ENCODE assay signal across 19 cellular contexts in the genomic region with DNA sequence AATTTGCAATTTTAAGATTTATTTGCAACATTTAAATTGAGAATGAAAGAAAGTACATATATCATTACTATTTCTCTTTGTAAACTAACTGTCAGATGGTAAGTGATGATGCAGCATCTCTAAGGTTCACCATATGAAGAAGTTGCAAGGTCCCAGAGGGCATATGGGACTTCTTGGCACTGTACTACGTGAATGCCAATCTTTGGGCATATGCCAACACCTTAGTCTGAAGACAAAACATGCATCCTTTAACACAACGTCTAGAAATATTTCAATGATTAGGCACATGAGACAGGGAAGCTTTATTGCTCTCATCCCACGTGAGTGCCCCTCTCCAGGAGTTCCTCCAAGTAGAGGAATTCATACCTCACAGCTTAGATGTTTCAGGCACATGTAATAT.
DNase-seq lines count a peak whose midpoint lies in the region; ATAC-seq, FAIRE-seq and TF ChIP-seq lines count a peak whose summit lies in the region.
"Had no signal": no experiment of that assay in that cellular context is flagged by ENCODE, and none has a peak within 500 bp of the region (broad histone marks: within the 10 kb centered on the region; RNA-seq: fewer than 3 reads in every experiment).

No MANE protein-coding gene starts in this region.

- H3K14ac ChIP-seq in IMR-90 (replicated peaks; ENCODE audit: low read depth, low read length): no peak overlapping the region

- dilution Hi-C loops in IMR-90 (cut with HindIII; ENCODE audit: low sequenced_read_pairs, unreplicated experiment): no loop called here

- TF ChIP-seq POLR2A in IMR-90 (IDR thresholded peaks at IDR 0.05; ENCODE audit: low read depth, low read length): no peak
- TF ChIP-seq POLR2A in HepG2 (IDR thresholded peaks at IDR 0.05; ENCODE audit: insufficient read depth in 1 of 2, low read depth in 2 of 2, low read length in 2 of 2): no peak

- H2AFZ ChIP-seq in IMR-90 (replicated peaks; ENCODE audit: low read length, poor library complexity) (no peak overlapping the region), HepG2 (ENCODE audit: low read length) (no peak overlapping the region)

- POLR2A ChIA-PET in IMR-90 (lab: Charles Lee; ENCODE audit: unreplicated experiment): no interaction called here
- POLR2A ChIA-PET in HepG2 (lab: Yijun Ruan, JAX): interaction anchor here (3.7 kb wide), 1 partner anchor 66 kb away, joined by 33 read pairs; a partner anchor contains a TSS

- H3K9me3 ChIP-seq in IMR-90 (ENCODE audit: control insufficient read depth, insufficient read depth, low read length) (no peaks in the 10 kb centered on the region), RWPE2 (ENCODE audit: severe bottlenecking) (no peaks in the 10 kb centered on the region), HepG2 (ENCODE audit: low read length) (peaks cover 2% of the 10 kb centered on the region; the same call in 1 of the 2 replicates)
- H3K9me3 ChIP-seq: HAP-1 had no signal

- H2BK20ac ChIP-seq in IMR-90 (ENCODE audit: low read depth, low read length): no peak overlapping the region

- CTCF ChIA-PET in IMR-90 (lab: Yijun Ruan, JAX) (no interaction called here), HepG2 (lab: Yijun Ruan, JAX; ENCODE audit: low intra/inter-chr PET ratio, low total read pairs) (no interaction called here)

- no peak for DNase-seq in IMR-90
- no peak for DNase-seq in RWPE2 (ENCODE audit: low spot score)
- DNase-seq in fibroblast of mammary gland (ENCODE audit: low read depth): peak; percentile 1
- no peak for DNase-seq in occipital lobe (lab: John Stamatoyannopoulos, UW)
- DNase-seq in NCI-H146 treated with DMSO at 0.1 percent for 48 hours (lab: John Stamatoyannopoulos, UW; ENCODE audit: unreplicated experiment): no peak
- no peak for DNase-seq in HepG2 (ENCODE audit: low spot score)
- DNase-seq in NCI-H345 (lab: John Stamatoyannopoulos, UW): no peak
- DNase-seq: Caco-2; CD4-positive, CD25-positive, alpha-beta regulatory T cell; NCI-H1417 treated with DMSO at 0.1 percent for 48 hours; NCI-H2081; NCI-H446 treated with DMSO at 0.1 percent for 48 hours; NCI-H774; PC-3; Right ventricle myocardium superior; T-helper 17 cell had no signal

- H3K79me1 ChIP-seq in IMR-90 (ENCODE audit: low read depth in 1 of 2, low read length in 2 of 2): peaks cover 10 to 12% of the 10 kb centered on the region in 2 experiments

- no peak for FAIRE-seq in HepG2 (lab: Jason Lieb, UNC)
- FAIRE-seq: HTR-8/SVneo had no signal

- H3K4me2 ChIP-seq in IMR-90 (ENCODE audit: low read depth, low read length) (no peak overlapping the region), HepG2 (ENCODE audit: low read depth, low read length) (no peak overlapping the region)

- no peak for TF ChIP-seq CTCF in IMR-90 (conservative IDR thresholded peaks at IDR 0.05; ENCODE audit: low read depth, low read length)
- no peak for TF ChIP-seq CTCF in RWPE2 (IDR thresholded peaks at IDR 0.05; ENCODE audit: poor library complexity, severe bottlenecking)
- TF ChIP-seq CTCF in fibroblast of mammary gland (conservative IDR thresholded peaks at IDR 0.05; ENCODE audit: control insufficient read depth, insufficient read depth, low read depth, low read length): no peak
- TF ChIP-seq CTCF in HepG2 (CRISPR knock-in tag; IDR thresholded peaks at IDR 0.05): no peak

- no peak overlapping the region for H3K23ac ChIP-seq in IMR-90 (ENCODE audit: low read depth, low read length)

- H2AK5ac ChIP-seq in IMR-90 (ENCODE audit: low read depth, low read length): no peak overlapping the region

- no peak overlapping the region for H2BK5ac ChIP-seq in IMR-90 (ENCODE audit: low read depth, low read length, poor library complexity, severe bottlenecking)

- H3K27ac ChIP-seq in IMR-90 (ENCODE audit: insufficient read depth, low read length) (no peak overlapping the region), RWPE2 (ENCODE audit: poor library complexity, severe bottlenecking) (no peak overlapping the region), HepG2 (ENCODE audit: extremely low read length, insufficient read depth, low read length) (no peak overlapping the region)
- H3K27ac ChIP-seq: HL-60 had no signal

- H3K4me1 ChIP-seq in IMR-90 (ENCODE audit: control insufficient read depth, insufficient read depth, low read length) (no peaks in the 10 kb centered on the region), RWPE2 (ENCODE audit: insufficient read depth, poor library complexity, severe bottlenecking) (no peaks in the 10 kb centered on the region), HepG2 (ENCODE audit: insufficient read depth, low read length) (peaks cover 57% of the 10 kb centered on the region)
- H3K4me1 ChIP-seq: HAP-1 had no signal

- WGBS in IMR-90 (ENCODE audit: extremely low coverage in 2 of 2, insufficient read length in 1 of 2), 2 experiments: no CpG with 5 or more reads among the region's 3 CpGs
- WGBS in HepG2 (ENCODE audit: low lambda C conversion rate): 86% methylated on average over 3 of the region's 3 CpGs

- no peaks in the 10 kb centered on the region for H4K20me1 ChIP-seq in IMR-90 (ENCODE audit: insufficient read depth, low read length)
- H4K20me1 ChIP-seq in HepG2 (ENCODE audit: insufficient read depth, low read length): no peaks in the 10 kb centered on the region

- no peak overlapping the region for H3K18ac ChIP-seq in IMR-90 (ENCODE audit: low read depth, low read length)

- in situ Hi-C loops in IMR-90 (cut with MboI; ENCODE audit: low sequenced_read_pairs) (no loop called here), HepG2 (cut with HindIII; ENCODE audit: extremely low pct_ligation_motif_present, low pct_unique_long_range_greater_than_20kb) (no loop called here)

- H3K9ac ChIP-seq in IMR-90 (ENCODE audit: low read depth, low read length): no peak overlapping the region
- no peak overlapping the region for H3K9ac ChIP-seq in HepG2 (ENCODE audit: insufficient read depth, low read depth, low read length)

- no peak for ATAC-seq in IMR-90 (ENCODE audit: low read depth)
- ATAC-seq in RWPE2 (ENCODE audit: low read depth): 0 out of 3 replicates have a peak, but pooled peaks have one; percentile 27
- ATAC-seq in HepG2: no peak
- ATAC-seq: PC-3, T-helper 17 cell had no signal

- peaks cover 6% of the 10 kb centered on the region for H3K9me1 ChIP-seq in IMR-90 (ENCODE audit: insufficient read depth, low read length)

- no peak overlapping the region for H3K4ac ChIP-seq in IMR-90 (ENCODE audit: low read depth, low read length)

- H4K91ac ChIP-seq in IMR-90 (ENCODE audit: insufficient read depth, low read depth, low read length): no peak overlapping the region

- TF ChIP-seq EP300 in HepG2 (IDR thresholded peaks at IDR 0.05; ENCODE audit: low read depth in 2 of 2, low read length in 2 of 2): no peak
- no peak for TF ChIP-seq EP300 in HepG2 (CRISPR knock-in tag; IDR thresholded peaks at IDR 0.05; ENCODE audit: borderline replicate concordance)

- peak overlapping the region; percentile 42 for H2AK9ac ChIP-seq in IMR-90 (replicated peaks; ENCODE audit: low read depth, low read length, poor library complexity)

- H3K27me3 ChIP-seq in IMR-90 (ENCODE audit: control insufficient read depth, insufficient read depth, low read length) (no peaks in the 10 kb centered on the region), RWPE2 (ENCODE audit: insufficient read depth, poor library complexity, severe bottlenecking) (no peaks in the 10 kb centered on the region), HepG2 (ENCODE audit: control insufficient read depth in 1 of 2, insufficient read depth in 2 of 2, low read length in 2 of 2) (no peaks in the 10 kb centered on the region)

- no TSS peak for BruUV-seq in IMR-90 (replicated peaks; lab: Mats Ljungman, UMichigan)
- no TSS peak for BruUV-seq in HepG2 (replicated peaks; lab: Mats Ljungman, UMichigan)

- no peak for TF ChIP-seq RAD21 in IMR-90 (IDR thresholded peaks at IDR 0.05; ENCODE audit: low read length)
- no peak for TF ChIP-seq RAD21 in HepG2 (CRISPR knock-in tag; IDR thresholded peaks at IDR 0.05)

- H3K56ac ChIP-seq in IMR-90 (ENCODE audit: extremely low read depth, insufficient read depth, low read length): no peak overlapping the region

- H3K4me3 ChIP-seq in IMR-90 (ENCODE audit: insufficient read depth, low read depth, low read length): no peak overlapping the region
- no peak overlapping the region for H3K4me3 ChIP-seq in RWPE2 (ENCODE audit: severe bottlenecking)
- no peak overlapping the region for H3K4me3 ChIP-seq in fibroblast of mammary gland (ENCODE audit: control insufficient read depth, low read depth, low read length)
- H3K4me3 ChIP-seq in HepG2 (replicated peaks in 1 of 3; ENCODE audit: insufficient read depth in 1 of 3, low read depth in 2 of 3, low read length in 3 of 3): no peak overlapping the region
- H3K4me3 ChIP-seq: HAP-1 had no signal

- no peak overlapping the region for H4K5ac ChIP-seq in IMR-90 (ENCODE audit: low read depth, low read length)

- no peaks in the 10 kb centered on the region; the same call in 1 of the 2 replicates for H3K36me3 ChIP-seq in IMR-90 (ENCODE audit: control insufficient read depth, insufficient read depth, low read length)
- no peaks in the 10 kb centered on the region for H3K36me3 ChIP-seq in RWPE2 (ENCODE audit: low read depth)
- H3K36me3 ChIP-seq in HepG2 (replicated peaks in 1 of 2; ENCODE audit: control insufficient read depth in 1 of 2, insufficient read depth in 2 of 2, low read length in 2 of 2): peaks cover 0 to 1% of the 10 kb centered on the region in 2 experiments; a peak in 1 of 5 replicates
- H3K36me3 ChIP-seq: HAP-1 had no signal

- no peak overlapping the region for H2BK120ac ChIP-seq in IMR-90 (ENCODE audit: low read depth, low read length)

- no peak overlapping the region for H2BK15ac ChIP-seq in IMR-90 (ENCODE audit: low read depth, low read length)

- no peak overlapping the region for H4K8ac ChIP-seq in IMR-90 (ENCODE audit: low read depth in 2 of 2, low read length in 2 of 2)

- intact Hi-C loops in IMR-90 (cut with micrococcal nuclease): no loop called here
- intact Hi-C loops in HepG2 (cut with micrococcal nuclease; ENCODE audit: unreplicated experiment): no loop called here

- peaks cover 41% of the 10 kb centered on the region for H3K79me2 ChIP-seq in HepG2 (ENCODE audit: insufficient read depth, low read length)

TF ChIP-seq in IMR-90, 13 proteins besides CTCF, POLR2A, EP300 and RAD21:
- no peak for TF ChIP-seq MXI1 (IDR thresholded peaks at IDR 0.05; ENCODE audit: borderline replicate concordance, low read depth, low read length)

TF ChIP-seq in HepG2, 621 proteins besides CTCF, POLR2A, EP300 and RAD21 (continues in another document):
- TF ChIP-seq ZNF253 (CRISPR knock-in tag; IDR thresholded peaks at IDR 0.05; ENCODE audit: borderline replicate concordance) (no peak), ZNF160 (CRISPR knock-in tag; IDR thresholded peaks at IDR 0.05) (no peak)
- TF ChIP-seq, protein P1, sequence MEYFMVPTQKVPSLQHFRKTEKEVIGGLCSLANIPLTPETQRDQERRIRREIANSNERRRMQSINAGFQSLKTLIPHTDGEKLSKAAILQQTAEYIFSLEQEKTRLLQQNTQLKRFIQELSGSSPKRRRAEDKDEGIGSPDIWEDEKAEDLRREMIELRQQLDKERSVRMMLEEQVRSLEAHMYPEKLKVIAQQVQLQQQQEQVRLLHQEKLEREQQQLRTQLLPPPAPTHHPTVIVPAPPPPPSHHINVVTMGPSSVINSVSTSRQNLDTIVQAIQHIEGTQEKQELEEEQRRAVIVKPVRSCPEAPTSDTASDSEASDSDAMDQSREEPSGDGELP (IDR thresholded peaks at IDR 0.05; ENCODE audit: borderline replicate concordance, low read depth): no peak
